Comparison of ENCODE assay signal across 17 cellular contexts in the genomic region with DNA sequence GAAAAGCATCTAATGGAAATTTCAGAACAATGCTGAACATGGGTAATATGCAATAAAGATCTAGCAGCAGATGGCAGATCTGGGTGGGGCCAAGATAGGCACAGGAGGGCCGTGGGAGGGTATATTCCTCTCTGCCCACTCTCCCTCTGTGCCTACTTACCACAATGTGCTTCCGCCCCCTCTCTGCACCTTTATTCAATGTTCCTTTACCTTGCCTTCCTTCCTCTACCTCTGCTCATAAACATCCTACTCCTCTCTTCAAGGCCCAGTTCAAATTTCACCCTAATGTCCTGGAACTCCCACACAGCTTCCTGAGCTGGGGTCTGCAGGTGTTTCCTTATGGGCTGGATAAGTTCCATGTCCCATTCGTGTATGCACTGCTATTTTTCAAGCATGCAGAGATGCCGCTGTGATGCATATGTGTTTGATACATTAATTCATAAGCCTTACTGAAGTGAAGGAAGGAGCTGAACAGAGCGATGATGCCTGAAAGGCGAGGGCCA.
DNase-seq lines count a peak whose midpoint lies in the region; ATAC-seq, FAIRE-seq and TF ChIP-seq lines count a peak whose summit lies in the region.
"Had no signal": no experiment of that assay in that cellular context is flagged by ENCODE, and none has a peak within 500 bp of the region (broad histone marks: within the 10 kb centered on the region; RNA-seq: fewer than 3 reads in every experiment).

No MANE protein-coding gene starts in this region.

- peaks cover 5% of the 10 kb centered on the region for H3K27me3 Mint-ChIP-seq in nephron progenitor cell (ENCODE audit: low read depth, poor library complexity)
- H3K27me3 Mint-ChIP-seq: CD4-positive, alpha-beta memory T cell had no signal

- no peak for ATAC-seq in pancreas

- H3K36me3 ChIP-seq in pancreas: peaks cover 0 to 31% (median 4%) of the 10 kb centered on the region in 3 donors
- H3K36me3 ChIP-seq: HAP-1 had no signal

- intact Hi-C loops in pancreas (cut with DNase I): no loop called here

- no peak overlapping the region for H3K4me3 Mint-ChIP-seq in nephron progenitor cell
- H3K4me3 Mint-ChIP-seq: CD4-positive, alpha-beta memory T cell; HFFc6 had no signal

- FAIRE-seq in pancreas (lab: Jason Lieb, UNC): no peak
- FAIRE-seq: D721Med, H1 had no signal

- no peaks in the 10 kb centered on the region for H3K27me3 ChIP-seq in pancreas

- TF ChIP-seq CTCF in nephron progenitor cell (IDR thresholded peaks at IDR 0.05): no peak
- no peak for TF ChIP-seq CTCF in pancreas (IDR thresholded peaks at IDR 0.05)

- peaks cover 51% of the 10 kb centered on the region for H3K4me1 Mint-ChIP-seq in nephron progenitor cell

- peaks cover 14% of the 10 kb centered on the region for H3K36me3 Mint-ChIP-seq in nephron progenitor cell (ENCODE audit: low read depth)

- DNase-seq in NCI-H2171 treated with DMSO at 0.1 percent for 48 hours (lab: John Stamatoyannopoulos, UW) (peak; percentile 26), NCI-H2171 (lab: John Stamatoyannopoulos, UW) (no peak), dermis blood vessel endothelial cell (peak; percentile 70), nephron progenitor cell (no peak), NCI-H1436 treated with DMSO at 0.1 percent for 48 hours (lab: John Stamatoyannopoulos, UW) (no peak), pancreas (no peak), cerebellar cortex (ENCODE audit: low spot score) (no peak)
- DNase-seq: 8988T; AML-193; CD4-positive, alpha-beta memory T cell; COR-L47; DMS53 had no signal

- H3K4me1 ChIP-seq in pancreas: peaks cover 0 to 17% (median 11%) of the 10 kb centered on the region in 3 donors
- H3K4me1 ChIP-seq: HAP-1 had no signal

- H3K9me3 Mint-ChIP-seq in nephron progenitor cell: peaks cover 13% of the 10 kb centered on the region

- H3K9me3 ChIP-seq in pancreas: no peaks in the 10 kb centered on the region
- H3K9me3 ChIP-seq: HAP-1 had no signal

- H3K27ac ChIP-seq in pancreas: no peak overlapping the region
- H3K27ac ChIP-seq: C4-2B had no signal

- H3K27ac Mint-ChIP-seq in nephron progenitor cell: peak overlapping the region; percentile 37
- H3K27ac Mint-ChIP-seq: HFFc6 had no signal

- H3K4me3 ChIP-seq in pancreas: no peak overlapping the region
- H3K4me3 ChIP-seq: HAP-1 had no signal

- 90 to 95% methylated on average over 6 of the region's 6 CpGs for WGBS in pancreas, 2 donors

Comparison
In these comparisons a context has a peak if more than half of its experiments do, and no peak if none do; other contexts are left out.
1. DNase-seq: peak in NCI-H2171 treated with DMSO at 0.1 percent for 48 hours (single experiment) and dermis blood vessel endothelial cell (single experiment); none in NCI-H2171 (single experiment), nephron progenitor cell (single experiment), NCI-H1436 treated with DMSO at 0.1 percent for 48 hours (single experiment), pancreas (0 of 6) and cerebellar cortex (single experiment).